Comparison of ENCODE assay signal across 19 cellular contexts in the genomic region with DNA sequence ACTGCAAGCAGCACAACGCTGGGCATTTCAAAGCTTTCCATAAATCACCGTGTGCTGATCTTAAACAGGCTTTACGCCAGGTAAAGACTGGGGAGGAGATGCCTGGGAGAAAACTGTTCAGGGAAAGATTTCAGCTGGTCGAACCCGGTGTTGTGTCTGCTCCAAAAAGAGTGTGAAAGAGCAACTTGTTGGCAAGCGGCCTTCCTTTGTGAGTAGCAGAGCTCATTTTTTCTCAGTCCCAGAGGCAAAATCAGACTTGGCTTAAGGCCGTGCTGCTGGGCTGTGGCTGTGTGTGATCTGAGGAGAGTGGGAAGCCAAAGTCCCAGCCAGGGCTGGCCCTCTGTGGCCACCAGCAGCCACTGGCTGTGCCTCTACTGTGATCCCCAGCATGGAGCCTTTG.
DNase-seq lines count a peak whose midpoint lies in the region; ATAC-seq and TF ChIP-seq lines count a peak whose summit lies in the region.
"Had no signal": no experiment of that assay in that cellular context is flagged by ENCODE, and none has a peak within 500 bp of the region (broad histone marks: within the 10 kb centered on the region; RNA-seq: fewer than 3 reads in every experiment).

No MANE protein-coding gene starts in this region.

- H3K36me3 Mint-ChIP-seq in progenitor cell of endocrine pancreas (ENCODE audit: insufficient read depth), result no peaks in the 10 kb centered on the region
- H3K36me3 Mint-ChIP-seq: activated naive CD4-positive, alpha-beta T cell treated with anti-CD3 and anti-CD28 coated beads, Interleukin-2, amount 50 U/mL, for 24 hours had no signal

- no peaks in the 10 kb centered on the region for H3K4me1 Mint-ChIP-seq in progenitor cell of endocrine pancreas (ENCODE audit: low read depth)
- H3K4me1 Mint-ChIP-seq: activated CD4-positive, alpha-beta T cell treated with anti-CD3 and anti-CD28 coated beads, Interleukin-2, amount 10 ng/mL, durations not matched to agents 7 days and 5 days; activated naive CD4-positive, alpha-beta T cell treated with anti-CD3 and anti-CD28 coated beads, Interleukin-2, amount 50 U/mL, for 24 hours had no signal

- H3K4me3 ChIP-seq in left ventricle myocardium inferior (no peak overlapping the region), ovary (no peak overlapping the region), aorta (ENCODE audit: low read length in 2 of 2) (no peak overlapping the region)

- ATAC-seq in Right ventricle myocardium inferior (peak; percentile 82), aorta (ENCODE audit: low FRiP score) (peak; percentile 63), HG03025 (IDR thresholded peaks at IDR 0.05; ENCODE audit: low FRiP score, unreplicated experiment) (no peak), HG03175 (IDR thresholded peaks at IDR 0.05; ENCODE audit: unreplicated experiment) (no peak)
- ATAC-seq: left colon, PC-3 had no signal

- H3K4me1 ChIP-seq in left ventricle myocardium inferior (peaks cover 3% of the 10 kb centered on the region), ovary (ENCODE audit: insufficient read depth) (peaks cover 3% of the 10 kb centered on the region), aorta (ENCODE audit: control insufficient read depth in 1 of 2, insufficient read depth in 2 of 2, low read length in 2 of 2) (peaks cover 0 to 2% of the 10 kb centered on the region in 2 donors)

- H3K27me3 ChIP-seq in left ventricle myocardium inferior (ENCODE audit: low read depth), result peaks cover 3% of the 10 kb centered on the region
- no peaks in the 10 kb centered on the region for H3K27me3 ChIP-seq in ovary
- H3K27me3 ChIP-seq in aorta (ENCODE audit: control insufficient read depth in 1 of 2, insufficient read depth in 2 of 2, low read length in 1 of 2), result no peaks in the 10 kb centered on the region

- H3K4me3 Mint-ChIP-seq in progenitor cell of endocrine pancreas (ENCODE audit: low read depth), result no peak overlapping the region
- H3K4me3 Mint-ChIP-seq: activated CD4-positive, alpha-beta T cell treated with anti-CD3 and anti-CD28 coated beads, Interleukin-2, amount 10 ng/mL, durations not matched to agents 7 days and 5 days; activated naive CD4-positive, alpha-beta T cell treated with anti-CD3 and anti-CD28 coated beads, Interleukin-2, amount 50 U/mL, for 24 hours had no signal

- WGBS in ovary, 3 donors, result 9 to 13% (median 9%) methylated on average over 7 of the region's 7 CpGs
- WGBS in aorta, 2 donors, result 7 to 9% methylated on average over 7 of the region's 7 CpGs

- no peak for TF ChIP-seq POLR2A in ovary (IDR thresholded peaks at IDR 0.05)

- H3K27me3 Mint-ChIP-seq in progenitor cell of endocrine pancreas, result peaks cover 15% of the 10 kb centered on the region

- H3K36me3 ChIP-seq in left ventricle myocardium inferior, result no peaks in the 10 kb centered on the region
- no peaks in the 10 kb centered on the region for H3K36me3 ChIP-seq in ovary
- no peaks in the 10 kb centered on the region for H3K36me3 ChIP-seq in aorta (ENCODE audit: control insufficient read depth in 1 of 2, insufficient read depth in 2 of 2, low read length in 1 of 2)

- H3K27ac Mint-ChIP-seq in progenitor cell of endocrine pancreas, result no peak overlapping the region
- H3K27ac Mint-ChIP-seq: activated CD4-positive, alpha-beta T cell treated with anti-CD3 and anti-CD28 coated beads, Interleukin-2, amount 10 ng/mL, durations not matched to agents 7 days and 5 days; activated naive CD4-positive, alpha-beta T cell treated with anti-CD3 and anti-CD28 coated beads, Interleukin-2, amount 50 U/mL, for 24 hours had no signal

- H3K27ac ChIP-seq in left ventricle myocardium inferior (replicated peaks) (no peak overlapping the region), ovary (no peak overlapping the region), aorta (ENCODE audit: low read depth in 1 of 2, low read length in 2 of 2) (no peak overlapping the region)
- H3K27ac ChIP-seq: 22Rv1 had no signal

- intact Hi-C loops in Right ventricle myocardium inferior (cut with DNase I) (loop anchor here (10.0 kb wide), 1 partner anchor 428 kb away; no protein-coding TSS in a partner anchor), cardiac septum (cut with DNase I) (no loop called here), left ventricle myocardium inferior (cut with micrococcal nuclease) (no loop called here), ovary (cut with DNase I) (no loop called here), aorta (cut with DNase I) (no loop called here)

- no peaks in the 10 kb centered on the region for H3K9me3 Mint-ChIP-seq in progenitor cell of endocrine pancreas (ENCODE audit: low read depth)
- H3K9me3 Mint-ChIP-seq: activated CD4-positive, alpha-beta T cell treated with anti-CD3 and anti-CD28 coated beads, Interleukin-2, amount 10 ng/mL, durations not matched to agents 7 days and 5 days; activated naive CD4-positive, alpha-beta T cell treated with anti-CD3 and anti-CD28 coated beads, Interleukin-2, amount 50 U/mL, for 24 hours had no signal

- H3K9me3 ChIP-seq in left ventricle myocardium inferior (replicated peaks) (no peaks in the 10 kb centered on the region), ovary (no peaks in the 10 kb centered on the region), aorta (ENCODE audit: control insufficient read depth, low read length) (no peaks in the 10 kb centered on the region)

- TF ChIP-seq CTCF in left ventricle myocardium inferior (IDR thresholded peaks at IDR 0.05; ENCODE audit: borderline replicate concordance) (no peak), ovary (IDR thresholded peaks at IDR 0.05) (no peak), progenitor cell of endocrine pancreas (IDR thresholded peaks at IDR 0.05; ENCODE audit: unreplicated experiment) (no peak)

- DNase-seq in Right ventricle myocardium inferior (ENCODE audit: missing footprints), result no peak
- DNase-seq in cardiac septum (ENCODE audit: low spot score), result no peak
- DNase-seq in left ventricle myocardium inferior, result peak; percentile 53
- peak in 3 of 5 donors; percentile 21 to 34 (median 24) for DNase-seq in ovary
- DNase-seq in aorta, result peak in 1 of 2 donors; percentile 64
- DNase-seq in progenitor cell of endocrine pancreas (ENCODE audit: low spot score, unreplicated experiment), result no peak
- DNase-seq: activated CD4-positive, alpha-beta T cell treated with anti-CD3 and anti-CD28 coated beads, Interleukin-2, amount 10 ng/mL, durations not matched to agents 7 days and 5 days; activated T-cell treated with anti-CD3 and anti-CD28 coated beads, Interleukin-2, amount 50 U/mL, for 1 hour; DND-41; H7; NCI-H1694 treated with DMSO at 0.1 percent for 48 hours; NCI-H524 treated with DMSO at 0.1 percent for 48 hours; PC-3; stimulated activated CD4-positive, alpha-beta T cell treated with anti-CD3 and anti-CD28 coated beads, Interleukin-2, amount 100 ng/mL, for 48 hours had no signal

- no peak for TF ChIP-seq EP300 in ovary (IDR thresholded peaks at IDR 0.05)

Comparison
In these comparisons a context has a peak if more than half of its experiments do, and no peak if none do; other contexts are left out.
1. DNase-seq: peak in left ventricle myocardium inferior (single experiment) and ovary (3 of 5); none in Right ventricle myocardium inferior (single experiment), cardiac septum (single experiment) and progenitor cell of endocrine pancreas (single experiment).
2. ATAC-seq: peak in Right ventricle myocardium inferior (single experiment) and aorta (single experiment); none in HG03025 (single experiment) and HG03175 (single experiment).